Comparison of ENCODE assay signal across 15 cellular contexts in genomic region chr13:39538826-39539555, GRCh38.
A peak's percentile ranks its signal among the peaks of the same experiment; 100 is the strongest.
DNase-seq lines count a peak whose midpoint lies in the region; ATAC-seq, FAIRE-seq and TF ChIP-seq lines count a peak whose summit lies in the region.
"Had no signal": no experiment of that assay in that cellular context is flagged by ENCODE, and none has a peak within 500 bp of the region (broad histone marks: within the 10 kb centered on the region; RNA-seq: fewer than 3 reads in every experiment).

No MANE protein-coding gene starts in this region.

- no peaks in the 10 kb centered on the region for H3K9me3 ChIP-seq in AG04450 (ENCODE audit: control insufficient read depth, insufficient read depth, low read length)
- H3K9me3 ChIP-seq: Caco-2, psoas muscle, thyroid gland had no signal

- CTCF ChIA-PET in AG04450 (lab: Charles Lee), result interaction anchor here (1.9 kb wide), 1 partner anchor 77 kb away, joined by 4 read pairs; no protein-coding TSS in a partner anchor

- peak; percentile 63 for FAIRE-seq in GM12892 (lab: Jason Lieb, UNC)

- TF ChIP-seq POLR2A in GM12892 (IDR thresholded peaks at IDR 0.05; ENCODE audit: low read depth, low read length), result no peak

- ATAC-seq in GM18909 (IDR thresholded peaks at IDR 0.05; ENCODE audit: poor library complexity, unreplicated experiment), result no peak
- ATAC-seq: left lobe of liver, psoas muscle had no signal

- POLR2A ChIA-PET in AG04450 (lab: Yijun Ruan, JAX), result interaction anchor here (0.9 kb wide), 2 partner anchors 11 to 48 kb away, joined by 3 to 4 read pairs; no protein-coding TSS in a partner anchor

- no peak overlapping the region for H3K27ac ChIP-seq in AG04450 (ENCODE audit: low read depth, low read length)
- H3K27ac ChIP-seq: hepatocyte, psoas muscle, thyroid gland had no signal

- DNase-seq in AG04450 (ENCODE audit: low read depth, low spot score) (peak; percentile 38), GM12892 (ENCODE audit: insufficient read length) (no peak), NCI-H2107 (lab: John Stamatoyannopoulos, UW) (peak; percentile 54), astrocyte of the hippocampus (ENCODE audit: low read depth, low spot score) (peak; percentile 31), D341Med (ENCODE audit: low spot score) (no peak), glomerular visceral epithelial cell (ENCODE audit: extremely low spot score) (no peak)
- DNase-seq in stimulated activated CD4-positive, alpha-beta T cell treated with anti-CD3 and anti-CD28 coated beads, Interleukin-2, amount 100 ng/mL, for 24 hours, result no peak
- DNase-seq: activated CD8-positive, alpha-beta memory T cell treated with anti-CD3 and anti-CD28 coated beads for 24 hours; activated effector memory CD4-positive, alpha-beta T cell treated with Interleukin-2 at 50 U/mL for 16 hours; Caco-2; psoas muscle; thyroid gland had no signal

- no peaks in the 10 kb centered on the region for H3K27me3 ChIP-seq in AG04450 (ENCODE audit: control insufficient read depth, insufficient read depth, low read length)
- H3K27me3 ChIP-seq: hepatocyte, thyroid gland had no signal

- no peak for TF ChIP-seq CTCF in AG04450 (IDR thresholded peaks at IDR 0.05; ENCODE audit: low read depth, low read length)

- no peak overlapping the region for H3K4me3 ChIP-seq in AG04450 (ENCODE audit: low read depth, low read length)
- H3K4me3 ChIP-seq: hepatocyte, psoas muscle, thyroid gland had no signal

Comparison
In these comparisons a context has a peak if more than half of its experiments do, and no peak if none do; other contexts are left out.
1. DNase-seq: peak in AG04450 (single experiment), NCI-H2107 (single experiment) and astrocyte of the hippocampus (single experiment); none in GM12892 (single experiment), stimulated activated CD4-positive, alpha-beta T cell treated with anti-CD3 and anti-CD28 coated beads, Interleukin-2, amount 100 ng/mL, for 24 hours (0 of 2), D341Med (single experiment) and glomerular visceral epithelial cell (single experiment).